ENCODE assay signal across 31 cellular contexts in genomic region chr11:75567971-75568370, GRCh38. TPM values are rescaled to one million over a fixed set of nuclear protein-coding genes. Genes with fewer than 3 reads are reported as not detected.
A peak's percentile ranks its signal among the peaks of the same experiment; 100 is the strongest.
DNase-seq lines count a peak whose midpoint lies in the region; ATAC-seq and TF ChIP-seq lines count a peak whose summit lies in the region.
"Had no signal": no experiment of that assay in that cellular context is flagged by ENCODE, and none has a peak within 500 bp of the region (broad histone marks: within the 10 kb centered on the region; RNA-seq: fewer than 3 reads in every experiment).

No MANE protein-coding gene starts in this region.

- peaks cover 22% of the 10 kb centered on the region for H3K4me1 ChIP-seq in smooth muscle cell (ENCODE audit: low read depth)
- peaks cover 17 to 21% of the 10 kb centered on the region in 2 donors for H3K4me1 ChIP-seq in breast epithelium

- no peak overlapping the region for H3K9ac ChIP-seq in smooth muscle cell (ENCODE audit: low read depth)
- H3K9ac ChIP-seq: BLaER1, KMS-11, SK-N-SH had no signal

- no peak for DNase-seq in AG04450 (ENCODE audit: low read depth, low spot score)
- DNase-seq in WTC11 (ENCODE audit: low spot score) = no peak
- DNase-seq in fibroblast of the aortic adventitia (ENCODE audit: low read depth) = no peak
- no peak for DNase-seq in smooth muscle cell (lab: John Stamatoyannopoulos, UW; ENCODE audit: unreplicated experiment)
- DNase-seq in breast epithelium (ENCODE audit: low spot score in 2 of 2) = no peak
- DNase-seq: activated CD4-positive, alpha-beta T cell treated with anti-CD3 and anti-CD28 coated beads, Interleukin-2, amount 50 U/mL, for 1 hour; activated CD4-positive, CD25-positive, alpha-beta regulatory T cell; activated gamma-delta T cell; activated naive CD8-positive, alpha-beta T cell treated with anti-CD3 and anti-CD28 coated beads, Interleukin-2, amount 10 ng/mL, durations not matched to agents 7 days and 5 days; activated T-cell treated with anti-CD3 and anti-CD28 coated beads, Interleukin-2, amount 50 U/mL, for 1 hour; DMS 273 treated with DMSO at 0.1 percent for 48 hours; kidney; MG63; naive thymus-derived CD4-positive, alpha-beta T cell; NCI-H1105; NCI-H1930; NCI-H526; occipital lobe; PC-3; SK-N-SH; stimulated activated CD4-positive, alpha-beta T cell treated with anti-CD3 and anti-CD28 coated beads, Interleukin-15, amount 100 ng/mL, for 24 hours; stimulated activated CD4-positive, alpha-beta T cell treated with anti-CD3 and anti-CD28 coated beads, Interleukin-4, amount 100 ng/mL, for 4 hours; upper lobe of right lung had no signal

- H3K4me2 ChIP-seq in smooth muscle cell = peak overlapping the region; percentile 94
- H3K4me2 ChIP-seq: BLaER1, KMS-11, SK-N-SH had no signal

- peaks cover 100% of the 10 kb centered on the region for H4K20me1 ChIP-seq in smooth muscle cell (ENCODE audit: low read depth)

- H3K4me3 Mint-ChIP-seq in WTC11 = no peak overlapping the region
- H3K4me3 Mint-ChIP-seq: activated naive CD8-positive, alpha-beta T cell treated with anti-CD3 and anti-CD28 coated beads, Interleukin-2, amount 10 ng/mL, durations not matched to agents 7 days and 5 days; brain; T-helper 1 cell treated with Interleukin-12 subunit alpha and Interleukin-12 subunit beta and Interleukin-4 antibody, amounts not matched to agents 30 μg/mL and 1 μg/mL, for 36 hours had no signal

- no peaks in the 10 kb centered on the region for H3K9me3 Mint-ChIP-seq in WTC11
- H3K9me3 Mint-ChIP-seq: activated naive CD8-positive, alpha-beta T cell treated with anti-CD3 and anti-CD28 coated beads, Interleukin-2, amount 10 ng/mL, durations not matched to agents 7 days and 5 days; brain; naive thymus-derived CD4-positive, alpha-beta T cell; T-helper 1 cell treated with Interleukin-12 subunit alpha and Interleukin-12 subunit beta and Interleukin-4 antibody, amounts not matched to agents 30 μg/mL and 1 μg/mL, for 36 hours had no signal

- H3K4me3 ChIP-seq in AG04450 (ENCODE audit: low read depth, low read length) (peak overlapping the region; percentile 2; the same call in 1 of the 2 replicates), fibroblast of the aortic adventitia (ENCODE audit: low read depth, low read length) (peak overlapping the region; percentile 28), smooth muscle cell (no peak overlapping the region), breast epithelium (no peak overlapping the region)
- H3K4me3 ChIP-seq: BLaER1, heart left ventricle, MG63, upper lobe of right lung had no signal

- peaks cover 66% of the 10 kb centered on the region for H3K36me3 Mint-ChIP-seq in WTC11

- H3K27ac Mint-ChIP-seq in WTC11 = 0 out of 2 replicates have a peak overlapping the region, but pooled peaks have one; percentile 36
- H3K27ac Mint-ChIP-seq: activated naive CD8-positive, alpha-beta T cell treated with anti-CD3 and anti-CD28 coated beads, Interleukin-2, amount 10 ng/mL, durations not matched to agents 7 days and 5 days; naive thymus-derived CD4-positive, alpha-beta T cell; T-helper 1 cell treated with Interleukin-12 subunit alpha and Interleukin-12 subunit beta and Interleukin-4 antibody, amounts not matched to agents 30 μg/mL and 1 μg/mL, for 36 hours had no signal

- H3K36me3 ChIP-seq in smooth muscle cell (ENCODE audit: low read depth) (peaks cover 16% of the 10 kb centered on the region), breast epithelium (peaks cover 6% of the 10 kb centered on the region)

- intact Hi-C loops in breast epithelium (cut with DNase I; ENCODE audit: low total_unique reads) = no loop called here

- no peak for TF ChIP-seq CTCF in AG04450 (IDR thresholded peaks at IDR 0.05; ENCODE audit: low read depth, low read length)
- TF ChIP-seq CTCF in WTC11 (IDR thresholded peaks at IDR 0.05) = no peak
- no peak for TF ChIP-seq CTCF in fibroblast of the aortic adventitia (IDR thresholded peaks at IDR 0.05; ENCODE audit: insufficient read depth, low read length)
- TF ChIP-seq CTCF in smooth muscle cell (IDR thresholded peaks at IDR 0.05; ENCODE audit: borderline replicate concordance, insufficient read depth, poor library complexity, severe bottlenecking) = no peak
- TF ChIP-seq CTCF in breast epithelium (IDR thresholded peaks at IDR 0.05) = no peak

- TF ChIP-seq POLR2A in breast epithelium (IDR thresholded peaks at IDR 0.05) = no peak

- ATAC-seq in WTC11 (no peak), HG03460 (IDR thresholded peaks at IDR 0.05; ENCODE audit: unreplicated experiment) (no peak), GM21576 (IDR thresholded peaks at IDR 0.05; ENCODE audit: unreplicated experiment) (no peak)
- ATAC-seq: heart left ventricle; naive thymus-derived CD4-positive, alpha-beta T cell; PC-3; Right ventricle myocardium inferior; upper lobe of right lung had no signal

- H3F3A ChIP-seq in smooth muscle cell (ENCODE audit: low read depth) = peaks cover 81% of the 10 kb centered on the region

- H3K4me1 Mint-ChIP-seq in WTC11 = peaks cover 31% of the 10 kb centered on the region

- POLR2A ChIA-PET in AG04450 (lab: Yijun Ruan, JAX) (interaction anchor here (2.7 to 6.9 kb wide), 2 partner anchors 9 to 14 kb away, joined by 11 to 120 read pairs; no protein-coding TSS in a partner anchor), WTC11 (lab: Charles Lee) (interaction anchor here (1.2 kb wide), 1 partner anchor 14 kb away, joined by 3 read pairs; no protein-coding TSS in a partner anchor)

- WGBS in smooth muscle cell (ENCODE audit: low lambda C conversion rate) = 82% methylated on average over 6 of the region's 6 CpGs

- H3K27me3 Mint-ChIP-seq in WTC11 (ENCODE audit: low read depth) = no peaks in the 10 kb centered on the region
- H3K27me3 Mint-ChIP-seq: activated naive CD8-positive, alpha-beta T cell treated with anti-CD3 and anti-CD28 coated beads, Interleukin-2, amount 10 ng/mL, durations not matched to agents 7 days and 5 days; naive thymus-derived CD4-positive, alpha-beta T cell had no signal

- H3K27me3 ChIP-seq in AG04450 (ENCODE audit: control insufficient read depth, insufficient read depth, low read length) = no peaks in the 10 kb centered on the region
- no peaks in the 10 kb centered on the region for H3K27me3 ChIP-seq in smooth muscle cell (ENCODE audit: low read depth)
- no peaks in the 10 kb centered on the region for H3K27me3 ChIP-seq in breast epithelium
- H3K27me3 ChIP-seq: BLaER1, heart left ventricle, MG63, upper lobe of right lung had no signal

- H3K9me3 ChIP-seq in AG04450 (ENCODE audit: control insufficient read depth, insufficient read depth, low read length) = peaks cover 6% of the 10 kb centered on the region; the same call in 1 of the 2 replicates
- no peaks in the 10 kb centered on the region for H3K9me3 ChIP-seq in smooth muscle cell (replicated peaks; ENCODE audit: low read depth)
- H3K9me3 ChIP-seq in breast epithelium = no peaks in the 10 kb centered on the region
- H3K9me3 ChIP-seq: BLaER1, heart left ventricle, MG63, SK-N-SH, upper lobe of right lung had no signal

- peak overlapping the region; percentile 3 for H3K27ac ChIP-seq in AG04450 (ENCODE audit: low read depth, low read length)
- H3K27ac ChIP-seq in smooth muscle cell (ENCODE audit: low read depth) = peak overlapping the region; percentile 68
- H3K27ac ChIP-seq in breast epithelium = peak overlapping the region in 1 of 2 donors; percentile 3
- H3K27ac ChIP-seq: BLaER1, KMS-11, upper lobe of right lung had no signal

- H2AFZ ChIP-seq in smooth muscle cell (ENCODE audit: low read depth) = no peak overlapping the region

- CTCF ChIA-PET in AG04450 (lab: Charles Lee) = interaction anchor here (7.0 kb wide), 1 partner anchor 8 kb away, joined by 53 read pairs; no protein-coding TSS in a partner anchor
- CTCF ChIA-PET in WTC11 (lab: Charles Lee) = interaction anchor here (1.2 to 4.5 kb wide), 2 partner anchors 7 to 36 kb away, joined by 3 to 46 read pairs; no protein-coding TSS in a partner anchor

- peaks cover 83% of the 10 kb centered on the region for H3K79me2 ChIP-seq in smooth muscle cell (ENCODE audit: low read depth)

TF ChIP-seq in WTC11, 78 proteins besides CTCF, POLR2A, EP300 and RAD21 (continues in another document):
- TF ChIP-seq, protein P1, sequence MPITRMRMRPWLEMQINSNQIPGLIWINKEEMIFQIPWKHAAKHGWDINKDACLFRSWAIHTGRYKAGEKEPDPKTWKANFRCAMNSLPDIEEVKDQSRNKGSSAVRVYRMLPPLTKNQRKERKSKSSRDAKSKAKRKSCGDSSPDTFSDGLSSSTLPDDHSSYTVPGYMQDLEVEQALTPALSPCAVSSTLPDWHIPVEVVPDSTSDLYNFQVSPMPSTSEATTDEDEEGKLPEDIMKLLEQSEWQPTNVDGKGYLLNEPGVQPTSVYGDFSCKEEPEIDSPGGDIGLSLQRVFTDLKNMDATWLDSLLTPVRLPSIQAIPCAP (CRISPR knock-in tag; IDR thresholded peaks at IDR 0.05) = no peak
- TF ChIP-seq FOXJ3 (CRISPR knock-in tag; IDR thresholded peaks at IDR 0.05; ENCODE audit: borderline replicate concordance) = no peak
- TF ChIP-seq CBFB (CRISPR knock-in tag; IDR thresholded peaks at IDR 0.05; ENCODE audit: low read depth) = no peak
- TF ChIP-seq MXD4 (CRISPR knock-in tag; IDR thresholded peaks at IDR 0.05; ENCODE audit: borderline replicate concordance) = no peak
- TF ChIP-seq, protein P2, sequence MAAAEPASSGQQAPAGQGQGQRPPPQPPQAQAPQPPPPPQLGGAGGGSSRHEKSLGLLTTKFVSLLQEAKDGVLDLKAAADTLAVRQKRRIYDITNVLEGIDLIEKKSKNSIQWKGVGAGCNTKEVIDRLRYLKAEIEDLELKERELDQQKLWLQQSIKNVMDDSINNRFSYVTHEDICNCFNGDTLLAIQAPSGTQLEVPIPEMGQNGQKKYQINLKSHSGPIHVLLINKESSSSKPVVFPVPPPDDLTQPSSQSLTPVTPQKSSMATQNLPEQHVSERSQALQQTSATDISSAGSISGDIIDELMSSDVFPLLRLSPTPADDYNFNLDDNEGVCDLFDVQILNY (CRISPR knock-in tag; IDR thresholded peaks at IDR 0.05) = no peak
- no peak for TF ChIP-seq GABPB1 (CRISPR knock-in tag; IDR thresholded peaks at IDR 0.05)

RNA-seq across cellular contexts. Expression of gene SERPINH1, which starts 5.9 kb away (rescaled TPM):
- polyA plus RNA-seq in AG04450 (2011; rRNA removed) = 881 and 1,147 TPM in 2 replicates
- polyA minus RNA-seq in AG04450 (2011; rRNA and poly(A)+ RNA removed) = 437 and 536 TPM in 2 replicates
- total RNA-seq in WTC11 (2021) = 411 to 478 TPM (median 473 TPM) in 3 replicates
- total RNA-seq in fibroblast of the aortic adventitia (ENCODE audit: low replicate concordance) = 374 and 497 TPM in 2 replicates
- 2,653 and 2,895 TPM in 2 replicates for total RNA-seq in smooth muscle cell
- 1,110 and 1,493 TPM in 2 replicates for polyA plus RNA-seq in smooth muscle cell
- 100 to 1,000 TPM; 168 to 264 (median 259) TPM for total RNA-seq in breast epithelium

RNA-seq across cellular contexts. Expression of gene GDPD5, which starts 42.2 kb away (rescaled TPM):
- 1.4 and 1.9 TPM in 2 replicates for polyA plus RNA-seq in AG04450 (2011; rRNA removed)
- polyA minus RNA-seq in AG04450 (2011; rRNA and poly(A)+ RNA removed) = 3.3 and 4.4 TPM in 2 replicates
- 4.7 to 12.2 TPM (median 5.3 TPM) in 3 replicates for total RNA-seq in WTC11 (2021)
- 5.3 and 12.4 TPM in 2 replicates for total RNA-seq in fibroblast of the aortic adventitia (ENCODE audit: low replicate concordance)
- total RNA-seq in smooth muscle cell = 2.3 and 3.2 TPM in 2 replicates
- 5.8 and 7.1 TPM in 2 replicates for polyA plus RNA-seq in smooth muscle cell
- total RNA-seq in breast epithelium = 10 to 100 TPM; 10.5 to 25.9 (median 14.8) TPM

Comparison
In these comparisons a context has a peak if more than half of its experiments do, and no peak if none do; other contexts are left out.
1. H3K4me3 ChIP-seq: peak in AG04450 (single experiment) and fibroblast of the aortic adventitia (single experiment); none in smooth muscle cell (single experiment) and breast epithelium (0 of 3).